Comparison of ENCODE assay signal across 22 cellular contexts in the genomic region with DNA sequence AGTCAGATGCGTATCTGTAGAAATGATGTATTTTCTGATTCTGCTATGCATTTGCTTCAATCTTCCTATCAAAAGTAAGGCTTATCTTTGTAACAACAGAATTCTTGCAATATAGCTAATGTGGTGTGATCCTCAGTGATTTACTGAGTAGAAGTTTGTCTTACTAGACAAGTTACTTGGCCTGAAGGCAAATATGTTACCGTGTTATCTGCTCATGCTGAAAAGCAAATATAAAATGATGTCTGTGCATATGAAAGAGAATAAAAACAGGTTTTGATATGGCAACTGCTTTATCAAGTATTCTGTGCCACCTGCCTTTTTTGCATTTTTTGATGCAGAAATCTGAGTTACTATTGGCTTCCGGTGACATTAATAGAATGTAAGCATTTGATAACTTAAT.
DNase-seq lines count a peak whose midpoint lies in the region; ATAC-seq, FAIRE-seq and TF ChIP-seq lines count a peak whose summit lies in the region.
"Had no signal": no experiment of that assay in that cellular context is flagged by ENCODE, and none has a peak within 500 bp of the region (broad histone marks: within the 10 kb centered on the region; RNA-seq: fewer than 3 reads in every experiment).

No MANE protein-coding gene starts in this region.

- H3K36me3 ChIP-seq in SK-N-SH (replicated peaks in 1 of 2; ENCODE audit: control insufficient read depth in 1 of 2, insufficient read depth in 2 of 2, low read length in 1 of 2), result no peaks in the 10 kb centered on the region
- H3K36me3 ChIP-seq in pancreas, result no peaks in the 10 kb centered on the region
- H3K36me3 ChIP-seq: BLaER1 treated with 17β-estradiol and CSF1 and Interleukin-3, amounts not matched to agents 10 nM and 100 nM had no signal

- H3K27me3 Mint-ChIP-seq in activated T-cell treated with anti-CD3 and anti-CD28 coated beads, Interleukin-2, amount 50 U/mL, for 72 hours (ENCODE audit: low read depth), result no peaks in the 10 kb centered on the region

- peaks cover 0 to 2% of the 10 kb centered on the region in 2 donors for H3K9me3 Mint-ChIP-seq in activated T-cell treated with anti-CD3 and anti-CD28 coated beads, Interleukin-2, amount 50 U/mL, for 72 hours
- H3K9me3 Mint-ChIP-seq: CD4-positive, alpha-beta T cell had no signal

- H3K4me3 Mint-ChIP-seq in activated T-cell treated with anti-CD3 and anti-CD28 coated beads, Interleukin-2, amount 50 U/mL, for 72 hours, result no peak overlapping the region
- H3K4me3 Mint-ChIP-seq: B cell; CD4-positive, alpha-beta T cell; CD8-positive, alpha-beta T cell had no signal

- intact Hi-C loops in pancreas (cut with DNase I), result no loop called here

- no peaks in the 10 kb centered on the region for H3K4me1 Mint-ChIP-seq in activated T-cell treated with anti-CD3 and anti-CD28 coated beads, Interleukin-2, amount 50 U/mL, for 72 hours (ENCODE audit: low read depth)
- H3K4me1 Mint-ChIP-seq: B cell had no signal

- no peak overlapping the region for H3K4me2 ChIP-seq in SK-N-SH
- H3K4me2 ChIP-seq: BLaER1 treated with 17β-estradiol and CSF1 and Interleukin-3, amounts not matched to agents 10 nM and 100 nM had no signal

- CTCF ChIA-PET in SK-N-SH (lab: Yijun Ruan, JAX), result interaction anchor here (1.8 kb wide), 1 partner anchor 11 kb away, joined by 4 read pairs; no protein-coding TSS in a partner anchor

- no peak for DNase-seq in SK-N-SH
- no peak for DNase-seq in pancreas
- no peak for DNase-seq in activated T-cell treated with anti-CD3 and anti-CD28 coated beads, Interleukin-2, amount 50 U/mL, for 72 hours
- DNase-seq in COR-L47 (lab: John Stamatoyannopoulos, UW), result no peak
- DNase-seq: AML-193; CD4-positive, alpha-beta T cell; CD8-positive, alpha-beta T cell; DMS 273 treated with DMSO at 0.1 percent for 48 hours; DMS79; DND-41; EL; GDM1 had no signal

- TF ChIP-seq RAD21 in SK-N-SH (IDR thresholded peaks at IDR 0.05; ENCODE audit: low read length), result no peak

- H3K9me3 ChIP-seq in SK-N-SH (no peaks in the 10 kb centered on the region), pancreas (no peaks in the 10 kb centered on the region)

- no peaks in the 10 kb centered on the region for H3K79me2 ChIP-seq in SK-N-SH (ENCODE audit: insufficient read depth)

- H3K9ac ChIP-seq in SK-N-SH, result no peak overlapping the region
- H3K9ac ChIP-seq: BLaER1 treated with 17β-estradiol and CSF1 and Interleukin-3, amounts not matched to agents 10 nM and 100 nM had no signal

- FAIRE-seq in pancreas (lab: Jason Lieb, UNC), result no peak
- FAIRE-seq: A549, GM12878, GM12892, GM18507 had no signal

- no peak overlapping the region for H3K27ac ChIP-seq in SK-N-SH (ENCODE audit: low read depth in 2 of 2, low read length in 1 of 2)
- H3K27ac ChIP-seq in VCaP, result peak overlapping the region; percentile 53
- H3K27ac ChIP-seq in pancreas, result no peak overlapping the region
- H3K27ac ChIP-seq: 22Rv1; A549; BLaER1 treated with 17β-estradiol and CSF1 and Interleukin-3, amounts not matched to agents 10 nM and 100 nM; C4-2B had no signal

- H3K9me2 ChIP-seq in SK-N-SH, result no peaks in the 10 kb centered on the region

- H4K20me1 ChIP-seq in SK-N-SH (ENCODE audit: insufficient read depth), result no peaks in the 10 kb centered on the region
- H4K20me1 ChIP-seq: BLaER1 treated with 17β-estradiol and CSF1 and Interleukin-3, amounts not matched to agents 10 nM and 100 nM had no signal

- TF ChIP-seq CTCF in SK-N-SH (IDR thresholded peaks at IDR 0.05), result no peak
- TF ChIP-seq CTCF in VCaP (conservative IDR thresholded peaks at IDR 0.05), result no peak
- TF ChIP-seq CTCF in pancreas (IDR thresholded peaks at IDR 0.05), result no peak

- H2AFZ ChIP-seq in SK-N-SH (ENCODE audit: low read depth), result no peak overlapping the region

- no peak overlapping the region for H3K27ac Mint-ChIP-seq in activated T-cell treated with anti-CD3 and anti-CD28 coated beads, Interleukin-2, amount 50 U/mL, for 72 hours
- H3K27ac Mint-ChIP-seq: B cell; CD4-positive, alpha-beta T cell; CD8-positive, alpha-beta T cell had no signal

- H3F3A ChIP-seq in SK-N-SH (replicated peaks; ENCODE audit: insufficient read depth), result no peaks in the 10 kb centered on the region

- ATAC-seq in SK-N-SH treated with all-trans-retinoic acid at 6 μM for 48 hours (no peak), pancreas (peak; percentile 61 to 84 (median 68))
- no peak for ATAC-seq in activated T-cell treated with anti-CD3 and anti-CD28 coated beads, Interleukin-2, amount 50 U/mL, for 72 hours (replicated peaks in 1 of 2)
- ATAC-seq: A549; CD8-positive, alpha-beta T cell; GM12878 had no signal

- H3K4me3 ChIP-seq in SK-N-SH (ENCODE audit: low read depth in 2 of 2, low read length in 1 of 2), result no peak overlapping the region
- H3K4me3 ChIP-seq in pancreas, result no peak overlapping the region
- H3K4me3 ChIP-seq: A549; BLaER1 treated with 17β-estradiol and CSF1 and Interleukin-3, amounts not matched to agents 10 nM and 100 nM; GM12878 had no signal

- TF ChIP-seq EP300 in SK-N-SH (IDR thresholded peaks at IDR 0.05; ENCODE audit: borderline replicate concordance in 1 of 2, low read depth in 1 of 2, low read length in 1 of 2), result no peak

- POLR2A ChIA-PET in SK-N-SH (lab: Yijun Ruan, JAX), result no interaction called here

- H3K4me1 ChIP-seq in SK-N-SH (ENCODE audit: control insufficient read depth in 1 of 2, insufficient read depth in 2 of 2, low read depth in 1 of 2, low read length in 1 of 2), result no peaks in the 10 kb centered on the region; a peak in 1 of 4 replicates
- H3K4me1 ChIP-seq in pancreas, result peaks cover 6 to 20% (median 12%) of the 10 kb centered on the region in 3 donors
- H3K4me1 ChIP-seq: BLaER1 treated with 17β-estradiol and CSF1 and Interleukin-3, amounts not matched to agents 10 nM and 100 nM had no signal

- no peaks in the 10 kb centered on the region for H3K27me3 ChIP-seq in SK-N-SH (ENCODE audit: insufficient read depth)
- no peaks in the 10 kb centered on the region for H3K27me3 ChIP-seq in pancreas
- H3K27me3 ChIP-seq: BLaER1 treated with 17β-estradiol and CSF1 and Interleukin-3, amounts not matched to agents 10 nM and 100 nM had no signal

- 68% methylated on average over 3 of the region's 3 CpGs for WGBS in SK-N-SH (ENCODE audit: low lambda C conversion rate)
- WGBS in pancreas, 2 donors, result 33 to 37% methylated on average over 3 of the region's 3 CpGs

- no peaks in the 10 kb centered on the region for H3K36me3 Mint-ChIP-seq in activated T-cell treated with anti-CD3 and anti-CD28 coated beads, Interleukin-2, amount 50 U/mL, for 72 hours (ENCODE audit: insufficient read depth in 2 of 2)
- H3K36me3 Mint-ChIP-seq: CD8-positive, alpha-beta T cell had no signal

TF ChIP-seq in SK-N-SH, 30 proteins besides CTCF, POLR2A, EP300 and RAD21:
- no peak for TF ChIP-seq NFIC (IDR thresholded peaks at IDR 0.05; ENCODE audit: borderline replicate concordance)
- TF ChIP-seq GATA2 (CRISPR knock-in tag; IDR thresholded peaks at IDR 0.05), result peak; percentile 53; the same call in 1 of the 2 replicates

TF ChIP-seq in SK-N-SH treated with all-trans-retinoic acid at 6 μM for 48 hours, 23 proteins besides CTCF, POLR2A, EP300 and RAD21:
- TF ChIP-seq CSDC2 (CRISPR knock-in tag; IDR thresholded peaks at IDR 0.05), result no peak
- TF ChIP-seq GLIS3 (CRISPR knock-in tag; IDR thresholded peaks at IDR 0.05), result no peak
- no peak for TF ChIP-seq ZNF565 (CRISPR knock-in tag; conservative IDR thresholded peaks at IDR 0.05; ENCODE audit: low read depth)
- no peak for TF ChIP-seq TCF4 (CRISPR knock-in tag; IDR thresholded peaks at IDR 0.05; ENCODE audit: borderline replicate concordance)
- no peak for TF ChIP-seq BACH2 (CRISPR knock-in tag; IDR thresholded peaks at IDR 0.05; ENCODE audit: borderline replicate concordance)

Comparison
In these comparisons a context has a peak if more than half of its experiments do, and no peak if none do; other contexts are left out.
1. ATAC-seq: peak in pancreas (4 of 4); none in SK-N-SH treated with all-trans-retinoic acid at 6 μM for 48 hours (single experiment) and activated T-cell treated with anti-CD3 and anti-CD28 coated beads, Interleukin-2, amount 50 U/mL, for 72 hours (0 of 2).